17 cellular contexts compared by ENCODE assay signal in the genomic region with DNA sequence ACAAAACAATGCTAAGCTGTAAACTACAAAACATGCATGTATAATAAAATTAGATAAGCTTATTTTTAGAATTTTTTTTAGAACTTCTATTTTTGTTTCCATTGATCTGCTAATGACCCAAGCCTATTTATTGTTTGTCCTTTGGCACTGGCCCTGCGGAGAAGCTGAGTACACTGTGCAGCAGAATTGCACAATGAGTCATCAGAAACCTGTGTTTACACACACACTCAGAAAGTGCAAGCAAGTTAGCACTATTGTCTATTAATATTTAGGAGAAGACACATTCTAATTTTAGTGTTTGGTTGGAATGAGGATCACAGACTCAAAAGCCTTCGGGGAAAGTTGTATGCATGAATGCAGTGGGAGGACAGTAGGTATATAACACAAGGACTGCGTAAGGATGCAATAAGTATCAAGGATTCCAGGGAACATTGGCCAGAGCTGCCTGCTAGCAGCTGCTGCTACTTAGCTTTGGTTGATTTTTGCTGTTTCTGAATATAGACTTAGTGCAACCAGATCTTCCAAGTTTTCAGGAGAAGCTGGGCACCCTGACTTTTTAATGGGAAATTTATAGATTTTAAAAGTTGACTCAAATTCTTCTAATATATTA.
DNase-seq lines count a peak whose midpoint lies in the region; ATAC-seq and TF ChIP-seq lines count a peak whose summit lies in the region.
"Had no signal": no experiment of that assay in that cellular context is flagged by ENCODE, and none has a peak within 500 bp of the region (broad histone marks: within the 10 kb centered on the region; RNA-seq: fewer than 3 reads in every experiment).

No MANE protein-coding gene starts in this region.

- DNase-seq in NCI-H2107 treated with DMSO at 0.1 percent for 48 hours (lab: John Stamatoyannopoulos, UW; ENCODE audit: unreplicated experiment) (peak; percentile 82), NCI-H2107 (lab: John Stamatoyannopoulos, UW) (no peak), NCI-H460 (ENCODE audit: extremely low read depth, low read depth) (peak; percentile 33), hepatocyte (ENCODE audit: low spot score) (peak; percentile 32), upper lobe of right lung (no peak), COLO829 (ENCODE audit: low spot score) (no peak), neural progenitor cell (ENCODE audit: low spot score) (no peak)
- DNase-seq: 8988T; cortex of kidney; DMS 273 treated with DMSO at 0.1 percent for 48 hours; IMR-90; nucleus accumbens; stimulated activated CD4-positive, alpha-beta T cell treated with anti-CD3 and anti-CD28 coated beads, Interleukin-4, amount 100 ng/mL, for 1 hour; stimulated activated naive CD8-positive, alpha-beta T cell treated with anti-CD3 and anti-CD28 coated beads, Interleukin-15, amount 100 ng/mL, for 72 hours had no signal

- no peak overlapping the region for H3K9ac ChIP-seq in neural progenitor cell

- H3K4me3 Mint-ChIP-seq in neural progenitor cell, result no peak overlapping the region
- H3K4me3 Mint-ChIP-seq: stimulated activated naive CD8-positive, alpha-beta T cell treated with anti-CD3 and anti-CD28 coated beads, Interleukin-15, amount 100 ng/mL, for 72 hours; T-helper 1 cell treated with Interleukin-12 subunit alpha and Interleukin-12 subunit beta and Interleukin-4 antibody, amounts not matched to agents 30 μg/mL and 1 μg/mL, for 36 hours had no signal

- H3K4me1 ChIP-seq in hepatocyte (ENCODE audit: insufficient read depth) (peaks cover 21% of the 10 kb centered on the region), upper lobe of right lung (no peaks in the 10 kb centered on the region), neural progenitor cell (peaks cover 5% of the 10 kb centered on the region)

- 63% methylated on average over 3 of the region's 3 CpGs for WGBS in hepatocyte (ENCODE audit: low lambda C conversion rate, missing lambda C conversion rate)

- no peak overlapping the region for H3K27ac ChIP-seq in hepatocyte
- H3K27ac ChIP-seq in upper lobe of right lung, result no peak overlapping the region
- H3K27ac ChIP-seq in neural progenitor cell, result no peak overlapping the region

- H3K27ac Mint-ChIP-seq in neural progenitor cell, result no peak overlapping the region
- H3K27ac Mint-ChIP-seq: activated naive CD4-positive, alpha-beta T cell treated with anti-CD3 and anti-CD28 coated beads, Interleukin-2, amount 50 U/mL, for 72 hours; stimulated activated naive CD8-positive, alpha-beta T cell treated with anti-CD3 and anti-CD28 coated beads, Interleukin-15, amount 100 ng/mL, for 72 hours; T-helper 1 cell treated with Interleukin-12 subunit alpha and Interleukin-12 subunit beta and Interleukin-4 antibody, amounts not matched to agents 30 μg/mL and 1 μg/mL, for 36 hours had no signal

- ATAC-seq in upper lobe of right lung (peak; percentile 53), GM21737 (IDR thresholded peaks at IDR 0.05; ENCODE audit: unreplicated experiment) (no peak)
- ATAC-seq: activated naive CD4-positive, alpha-beta T cell treated with anti-CD3 and anti-CD28 coated beads, Interleukin-2, amount 50 U/mL, for 72 hours; stimulated activated naive CD8-positive, alpha-beta T cell treated with anti-CD3 and anti-CD28 coated beads, Interleukin-15, amount 100 ng/mL, for 72 hours had no signal

- H3K27me3 ChIP-seq in hepatocyte (no peaks in the 10 kb centered on the region), upper lobe of right lung (no peaks in the 10 kb centered on the region), neural progenitor cell (peaks cover 5% of the 10 kb centered on the region)

- no peaks in the 10 kb centered on the region for H3K27me3 Mint-ChIP-seq in neural progenitor cell (ENCODE audit: insufficient read depth, low read depth)
- H3K27me3 Mint-ChIP-seq: stimulated activated naive CD8-positive, alpha-beta T cell treated with anti-CD3 and anti-CD28 coated beads, Interleukin-15, amount 100 ng/mL, for 72 hours had no signal

- no peaks in the 10 kb centered on the region for H3K9me3 Mint-ChIP-seq in neural progenitor cell
- H3K9me3 Mint-ChIP-seq: T-helper 1 cell treated with Interleukin-12 subunit alpha and Interleukin-12 subunit beta and Interleukin-4 antibody, amounts not matched to agents 30 μg/mL and 1 μg/mL, for 36 hours had no signal

- H3K9me3 ChIP-seq in hepatocyte (ENCODE audit: low read depth) (no peaks in the 10 kb centered on the region), upper lobe of right lung (no peaks in the 10 kb centered on the region), neural progenitor cell (ENCODE audit: low read depth) (no peaks in the 10 kb centered on the region)

- H3K79me2 ChIP-seq in hepatocyte (no peaks in the 10 kb centered on the region), neural progenitor cell (ENCODE audit: low read depth) (no peaks in the 10 kb centered on the region)

- intact Hi-C loops in upper lobe of right lung (cut with DNase I), result no loop called here

- no peaks in the 10 kb centered on the region for H3K36me3 Mint-ChIP-seq in neural progenitor cell
- H3K36me3 Mint-ChIP-seq: activated naive CD4-positive, alpha-beta T cell treated with anti-CD3 and anti-CD28 coated beads, Interleukin-2, amount 50 U/mL, for 72 hours had no signal

- TF ChIP-seq CTCF in hepatocyte (IDR thresholded peaks at IDR 0.05; ENCODE audit: poor library complexity), result no peak
- no peak for TF ChIP-seq CTCF in upper lobe of right lung (IDR thresholded peaks at IDR 0.05)
- no peak for TF ChIP-seq CTCF in neural progenitor cell (IDR thresholded peaks at IDR 0.05)

- no peaks in the 10 kb centered on the region for H3F3A ChIP-seq in neural progenitor cell (ENCODE audit: low read depth)

- H3K4me3 ChIP-seq in hepatocyte, result no peak overlapping the region
- no peak overlapping the region for H3K4me3 ChIP-seq in upper lobe of right lung
- H3K4me3 ChIP-seq in neural progenitor cell, result no peak overlapping the region

- H3K36me3 ChIP-seq in hepatocyte (replicated peaks; ENCODE audit: insufficient read depth, low read depth) (no peaks in the 10 kb centered on the region), upper lobe of right lung (no peaks in the 10 kb centered on the region), neural progenitor cell (no peaks in the 10 kb centered on the region)

- H3K4me2 ChIP-seq in hepatocyte, result no peak overlapping the region
- H3K4me2 ChIP-seq in neural progenitor cell, result no peak overlapping the region

- no peaks in the 10 kb centered on the region for H3K9me2 ChIP-seq in hepatocyte (replicated peaks; ENCODE audit: insufficient read depth)

- no peak overlapping the region for H2AFZ ChIP-seq in hepatocyte
- no peak overlapping the region for H2AFZ ChIP-seq in neural progenitor cell (replicated peaks)

- H4K20me1 ChIP-seq in hepatocyte (ENCODE audit: insufficient read depth, poor library complexity, severe bottlenecking) (no peaks in the 10 kb centered on the region), neural progenitor cell (ENCODE audit: low read depth) (no peaks in the 10 kb centered on the region)

- H3K4me1 Mint-ChIP-seq in neural progenitor cell, result peaks cover 28% of the 10 kb centered on the region
- H3K4me1 Mint-ChIP-seq: stimulated activated naive CD8-positive, alpha-beta T cell treated with anti-CD3 and anti-CD28 coated beads, Interleukin-15, amount 100 ng/mL, for 72 hours had no signal

Comparison
In these comparisons a context has a peak if more than half of its experiments do, and no peak if none do; other contexts are left out.
1. DNase-seq: peak in NCI-H2107 treated with DMSO at 0.1 percent for 48 hours (single experiment), NCI-H460 (single experiment) and hepatocyte (single experiment); none in NCI-H2107 (single experiment), upper lobe of right lung (single experiment), COLO829 (single experiment) and neural progenitor cell (single experiment).